Comparison of ENCODE assay signal across 9 cellular contexts in genomic region chr1:93715529-93716126, GRCh38. TPM values are rescaled to one million over a fixed set of nuclear protein-coding genes. Genes with fewer than 3 reads are reported as not detected.
A peak's percentile ranks its signal among the peaks of the same experiment; 100 is the strongest.
DNase-seq lines count a peak whose midpoint lies in the region; ATAC-seq, FAIRE-seq and TF ChIP-seq lines count a peak whose summit lies in the region.
"Had no signal": no experiment of that assay in that cellular context is flagged by ENCODE, and none has a peak within 500 bp of the region (broad histone marks: within the 10 kb centered on the region; RNA-seq: fewer than 3 reads in every experiment).

No MANE protein-coding gene starts in this region.

- H3K27ac Mint-ChIP-seq in central memory CD8-positive, alpha-beta T cell (ENCODE audit: low read depth), result no peak overlapping the region

- H3K27me3 Mint-ChIP-seq in central memory CD8-positive, alpha-beta T cell, result no peaks in the 10 kb centered on the region

- H3K4me1 Mint-ChIP-seq in central memory CD8-positive, alpha-beta T cell, result peaks cover 21% of the 10 kb centered on the region

- in situ Hi-C loops in GM13977 (cut with MboI; ENCODE audit: low pct_unique_long_range_greater_than_20kb, low sequenced_read_pairs, unreplicated experiment), result no loop called here

- TF ChIP-seq CTCF in GM13977 (IDR thresholded peaks at IDR 0.05; ENCODE audit: extremely low read depth, insufficient read depth, missing control alignments), result no peak

- intact Hi-C loops in left colon (cut with DNase I, micrococcal nuclease), result no loop called here

- H3K4me3 Mint-ChIP-seq in central memory CD8-positive, alpha-beta T cell, result no peak overlapping the region

- DNase-seq in GM13977 (ENCODE audit: low spot score), result peak; percentile 45
- peak; percentile 87 for DNase-seq in NCI-H2227 (lab: John Stamatoyannopoulos, UW; ENCODE audit: unreplicated experiment)
- no peak for DNase-seq in central memory CD8-positive, alpha-beta T cell (ENCODE audit: low spot score in 2 of 2)
- no peak for DNase-seq in foreskin melanocyte
- no peak for DNase-seq in HTR-8/SVneo (ENCODE audit: insufficient read length, low spot score)
- no peak for DNase-seq in left colon
- no peak for DNase-seq in mucosa of gallbladder (ENCODE audit: low spot score)

- ATAC-seq in GM21717 (IDR thresholded peaks at IDR 0.05; ENCODE audit: unreplicated experiment), result peak; percentile 45
- ATAC-seq in central memory CD8-positive, alpha-beta T cell (replicated peaks; ENCODE audit: extremely low read depth, poor library complexity, severe bottlenecking), result peak; percentile 24
- ATAC-seq in left colon, result no peak

- no peaks in the 10 kb centered on the region for H3K36me3 Mint-ChIP-seq in central memory CD8-positive, alpha-beta T cell (ENCODE audit: insufficient read depth)

- FAIRE-seq in HTR-8/SVneo (lab: Jason Lieb, UNC), result no peak
- FAIRE-seq: bronchial epithelial cell had no signal

- peaks cover 9% of the 10 kb centered on the region for H3K9me3 Mint-ChIP-seq in central memory CD8-positive, alpha-beta T cell

RNA-seq across cellular contexts. Expression of gene BCAR3, which starts 34.0 kb away (rescaled TPM):
- total RNA-seq in left colon, result 10 to 100 TPM; 64.0 to 79.0 TPM
- total RNA-seq in mucosa of gallbladder, result 51.8 TPM

Comparison
In these comparisons a context has a peak if more than half of its experiments do, and no peak if none do; other contexts are left out.
1. DNase-seq: peak in GM13977 (single experiment) and NCI-H2227 (single experiment); none in central memory CD8-positive, alpha-beta T cell (0 of 2), foreskin melanocyte (single experiment), HTR-8/SVneo (single experiment), left colon (0 of 2) and mucosa of gallbladder (single experiment).